Comparison of ENCODE assay signal across 1 cellular context in the genomic region with DNA sequence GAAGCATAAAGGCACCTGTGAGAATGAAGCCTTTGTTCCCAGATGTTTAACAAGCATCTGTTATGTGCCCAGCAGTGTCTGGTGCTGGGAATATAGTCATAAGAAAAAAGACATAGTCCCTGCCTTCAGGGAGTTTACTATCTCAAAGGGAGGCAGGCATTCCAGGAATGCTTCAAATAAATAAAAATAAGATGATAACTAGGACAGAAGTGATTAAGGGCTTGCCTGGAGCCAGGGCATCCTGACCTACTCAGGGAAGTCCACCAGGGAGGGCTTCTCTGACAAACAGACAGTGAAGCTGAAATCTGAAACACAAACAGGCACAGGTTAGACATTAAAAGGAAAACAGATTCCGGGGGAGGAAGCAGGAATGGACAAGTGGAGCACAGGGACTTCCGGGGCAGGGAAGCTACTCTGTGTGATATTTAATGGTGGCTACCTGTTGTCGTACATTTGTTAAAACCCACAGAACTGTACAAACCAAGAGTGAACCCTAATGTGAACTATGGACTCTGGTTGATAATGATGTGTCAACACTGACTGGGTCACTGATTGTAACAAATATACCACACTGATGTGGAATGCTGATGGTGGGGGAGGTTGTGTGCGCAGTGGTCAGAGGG.
TF ChIP-seq lines count a peak whose summit lies in the region.

No MANE protein-coding gene starts in this region.

TF ChIP-seq in HepG2, 621 proteins besides CTCF, POLR2A, EP300 and RAD21 (continued from another document and continues in another):
- TF ChIP-seq, protein P1, sequence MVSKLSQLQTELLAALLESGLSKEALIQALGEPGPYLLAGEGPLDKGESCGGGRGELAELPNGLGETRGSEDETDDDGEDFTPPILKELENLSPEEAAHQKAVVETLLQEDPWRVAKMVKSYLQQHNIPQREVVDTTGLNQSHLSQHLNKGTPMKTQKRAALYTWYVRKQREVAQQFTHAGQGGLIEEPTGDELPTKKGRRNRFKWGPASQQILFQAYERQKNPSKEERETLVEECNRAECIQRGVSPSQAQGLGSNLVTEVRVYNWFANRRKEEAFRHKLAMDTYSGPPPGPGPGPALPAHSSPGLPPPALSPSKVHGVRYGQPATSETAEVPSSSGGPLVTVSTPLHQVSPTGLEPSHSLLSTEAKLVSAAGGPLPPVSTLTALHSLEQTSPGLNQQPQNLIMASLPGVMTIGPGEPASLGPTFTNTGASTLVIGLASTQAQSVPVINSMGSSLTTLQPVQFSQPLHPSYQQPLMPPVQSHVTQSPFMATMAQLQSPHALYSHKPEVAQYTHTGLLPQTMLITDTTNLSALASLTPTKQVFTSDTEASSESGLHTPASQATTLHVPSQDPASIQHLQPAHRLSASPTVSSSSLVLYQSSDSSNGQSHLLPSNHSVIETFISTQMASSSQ (IDR thresholded peaks at IDR 0.05; ENCODE audit: low read depth): peak; percentile 73
- TF ChIP-seq, protein P1 (CRISPR knock-in tag; IDR thresholded peaks at IDR 0.05; ENCODE audit: borderline replicate concordance): peak; percentile 83
- no peak for TF ChIP-seq NRL (CRISPR knock-in tag; IDR thresholded peaks at IDR 0.05; ENCODE audit: borderline replicate concordance)
- TF ChIP-seq STAT5B (CRISPR knock-in tag; IDR thresholded peaks at IDR 0.05): no peak
- no peak for TF ChIP-seq ZNF678 (CRISPR knock-in tag; IDR thresholded peaks at IDR 0.05)
- no peak for TF ChIP-seq NFE2L1 (CRISPR knock-in tag; IDR thresholded peaks at IDR 0.05; ENCODE audit: borderline replicate concordance)
- TF ChIP-seq, protein P2, sequence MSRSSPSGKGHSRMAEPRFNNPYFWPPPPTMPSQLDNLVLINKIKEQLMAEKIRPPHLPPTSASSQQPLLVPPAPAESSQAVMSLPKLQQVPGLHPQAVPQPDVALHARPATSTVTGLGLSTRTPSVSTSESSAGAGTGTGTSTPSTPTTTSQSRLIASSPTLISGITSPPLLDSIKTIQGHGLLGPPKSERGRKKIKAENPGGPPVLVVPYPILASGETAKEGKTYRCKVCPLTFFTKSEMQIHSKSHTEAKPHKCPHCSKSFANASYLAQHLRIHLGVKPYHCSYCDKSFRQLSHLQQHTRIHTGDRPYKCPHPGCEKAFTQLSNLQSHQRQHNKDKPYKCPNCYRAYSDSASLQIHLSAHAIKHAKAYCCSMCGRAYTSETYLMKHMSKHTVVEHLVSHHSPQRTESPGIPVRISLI (CRISPR knock-in tag; IDR thresholded peaks at IDR 0.05; ENCODE audit: borderline replicate concordance): no peak
- no peak for TF ChIP-seq MAFG (CRISPR knock-in tag; IDR thresholded peaks at IDR 0.05)
- TF ChIP-seq ISL2 (CRISPR knock-in tag; IDR thresholded peaks at IDR 0.05): peak; percentile 89
- TF ChIP-seq HDAC6 (IDR thresholded peaks at IDR 0.05; ENCODE audit: low read depth, low read length): no peak
- peak; percentile 46; the same call in 1 of the 2 replicates for TF ChIP-seq KMT2B (CRISPR knock-in tag; IDR thresholded peaks at IDR 0.05)
- TF ChIP-seq, protein P3, sequence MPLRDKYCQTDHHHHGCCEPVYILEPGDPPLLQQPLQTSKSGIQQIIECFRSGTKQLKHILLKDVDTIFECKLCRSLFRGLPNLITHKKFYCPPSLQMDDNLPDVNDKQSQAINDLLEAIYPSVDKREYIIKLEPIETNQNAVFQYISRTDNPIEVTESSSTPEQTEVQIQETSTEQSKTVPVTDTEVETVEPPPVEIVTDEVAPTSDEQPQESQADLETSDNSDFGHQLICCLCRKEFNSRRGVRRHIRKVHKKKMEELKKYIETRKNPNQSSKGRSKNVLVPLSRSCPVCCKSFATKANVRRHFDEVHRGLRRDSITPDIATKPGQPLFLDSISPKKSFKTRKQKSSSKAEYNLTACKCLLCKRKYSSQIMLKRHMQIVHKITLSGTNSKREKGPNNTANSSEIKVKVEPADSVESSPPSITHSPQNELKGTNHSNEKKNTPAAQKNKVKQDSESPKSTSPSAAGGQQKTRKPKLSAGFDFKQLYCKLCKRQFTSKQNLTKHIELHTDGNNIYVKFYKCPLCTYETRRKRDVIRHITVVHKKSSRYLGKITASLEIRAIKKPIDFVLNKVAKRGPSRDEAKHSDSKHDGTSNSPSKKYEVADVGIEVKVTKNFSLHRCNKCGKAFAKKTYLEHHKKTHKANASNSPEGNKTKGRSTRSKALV (CRISPR knock-in tag; IDR thresholded peaks at IDR 0.05): no peak
- TF ChIP-seq NCOA2 (CRISPR knock-in tag; IDR thresholded peaks at IDR 0.05): peak; percentile 93
- no peak for TF ChIP-seq SIN3A (IDR thresholded peaks at IDR 0.05; ENCODE audit: borderline replicate concordance, low read depth, low read length)
- TF ChIP-seq, protein P4, sequence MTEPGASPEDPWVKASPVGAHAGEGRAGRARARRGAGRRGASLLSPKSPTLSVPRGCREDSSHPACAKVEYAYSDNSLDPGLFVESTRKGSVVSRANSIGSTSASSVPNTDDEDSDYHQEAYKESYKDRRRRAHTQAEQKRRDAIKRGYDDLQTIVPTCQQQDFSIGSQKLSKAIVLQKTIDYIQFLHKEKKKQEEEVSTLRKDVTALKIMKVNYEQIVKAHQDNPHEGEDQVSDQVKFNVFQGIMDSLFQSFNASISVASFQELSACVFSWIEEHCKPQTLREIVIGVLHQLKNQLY (CRISPR knock-in tag; IDR thresholded peaks at IDR 0.05): peak; percentile 83
- TF ChIP-seq ZNF337 (CRISPR knock-in tag; IDR thresholded peaks at IDR 0.05; ENCODE audit: borderline replicate concordance, low read depth): no peak
- TF ChIP-seq, protein P5, sequence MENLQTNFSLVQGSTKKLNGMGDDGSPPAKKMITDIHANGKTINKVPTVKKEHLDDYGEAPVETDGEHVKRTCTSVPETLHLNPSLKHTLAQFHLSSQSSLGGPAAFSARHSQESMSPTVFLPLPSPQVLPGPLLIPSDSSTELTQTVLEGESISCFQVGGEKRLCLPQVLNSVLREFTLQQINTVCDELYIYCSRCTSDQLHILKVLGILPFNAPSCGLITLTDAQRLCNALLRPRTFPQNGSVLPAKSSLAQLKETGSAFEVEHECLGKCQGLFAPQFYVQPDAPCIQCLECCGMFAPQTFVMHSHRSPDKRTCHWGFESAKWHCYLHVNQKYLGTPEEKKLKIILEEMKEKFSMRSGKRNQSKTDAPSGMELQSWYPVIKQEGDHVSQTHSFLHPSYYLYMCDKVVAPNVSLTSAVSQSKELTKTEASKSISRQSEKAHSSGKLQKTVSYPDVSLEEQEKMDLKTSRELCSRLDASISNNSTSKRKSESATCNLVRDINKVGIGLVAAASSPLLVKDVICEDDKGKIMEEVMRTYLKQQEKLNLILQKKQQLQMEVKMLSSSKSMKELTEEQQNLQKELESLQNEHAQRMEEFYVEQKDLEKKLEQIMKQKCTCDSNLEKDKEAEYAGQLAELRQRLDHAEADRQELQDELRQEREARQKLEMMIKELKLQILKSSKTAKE (CRISPR knock-in tag; IDR thresholded peaks at IDR 0.05; ENCODE audit: borderline replicate concordance): peak; percentile 75
- peak; percentile 74; the same call in 1 of the 2 replicates for TF ChIP-seq ZSCAN9 (CRISPR knock-in tag; IDR thresholded peaks at IDR 0.05; ENCODE audit: borderline replicate concordance)
- TF ChIP-seq GTF3A (CRISPR knock-in tag; conservative IDR thresholded peaks at IDR 0.05): no peak
- TF ChIP-seq HNRNPL (IDR thresholded peaks at IDR 0.05; ENCODE audit: low read depth, low read length): no peak
- peak; percentile 91 for TF ChIP-seq NCOR1 (IDR thresholded peaks at IDR 0.05; ENCODE audit: borderline replicate concordance, low read length)
- no peak for TF ChIP-seq FIP1L1 (IDR thresholded peaks at IDR 0.05; ENCODE audit: borderline replicate concordance, insufficient read depth, low read depth, low read length)
- TF ChIP-seq, protein P6, sequence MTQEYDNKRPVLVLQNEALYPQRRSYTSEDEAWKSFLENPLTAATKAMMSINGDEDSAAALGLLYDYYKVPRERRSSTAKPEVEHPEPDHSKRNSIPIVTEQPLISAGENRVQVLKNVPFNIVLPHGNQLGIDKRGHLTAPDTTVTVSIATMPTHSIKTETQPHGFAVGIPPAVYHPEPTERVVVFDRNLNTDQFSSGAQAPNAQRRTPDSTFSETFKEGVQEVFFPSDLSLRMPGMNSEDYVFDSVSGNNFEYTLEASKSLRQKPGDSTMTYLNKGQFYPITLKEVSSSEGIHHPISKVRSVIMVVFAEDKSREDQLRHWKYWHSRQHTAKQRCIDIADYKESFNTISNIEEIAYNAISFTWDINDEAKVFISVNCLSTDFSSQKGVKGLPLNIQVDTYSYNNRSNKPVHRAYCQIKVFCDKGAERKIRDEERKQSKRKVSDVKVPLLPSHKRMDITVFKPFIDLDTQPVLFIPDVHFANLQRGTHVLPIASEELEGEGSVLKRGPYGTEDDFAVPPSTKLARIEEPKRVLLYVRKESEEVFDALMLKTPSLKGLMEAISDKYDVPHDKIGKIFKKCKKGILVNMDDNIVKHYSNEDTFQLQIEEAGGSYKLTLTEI (CRISPR knock-in tag; conservative IDR thresholded peaks at IDR 0.05): no peak
- peak; percentile 54 for TF ChIP-seq ZKSCAN8 (CRISPR knock-in tag; IDR thresholded peaks at IDR 0.05; ENCODE audit: borderline replicate concordance)
- TF ChIP-seq, protein P7, sequence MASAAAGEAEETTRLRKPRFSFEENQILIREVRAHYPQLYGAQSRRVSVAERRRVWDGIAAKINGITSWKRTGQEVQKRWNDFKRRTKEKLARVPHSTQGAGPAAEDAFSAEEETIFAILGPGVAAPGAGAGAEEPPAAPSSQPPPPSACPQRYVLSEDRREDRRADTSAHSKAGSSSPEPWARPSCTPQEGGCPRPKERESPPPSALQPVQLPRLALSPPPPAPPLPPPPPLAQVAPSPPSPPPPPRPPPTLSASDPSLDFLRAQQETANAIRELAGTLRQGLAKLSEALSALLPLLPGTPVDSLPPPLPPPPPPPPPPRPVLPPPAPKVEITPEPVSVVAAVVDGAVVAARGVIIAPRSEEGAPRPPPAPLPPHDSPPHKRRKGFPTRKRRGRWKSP (CRISPR knock-in tag; IDR thresholded peaks at IDR 0.05): 0 out of 2 replicates have a peak, but pooled peaks have one; percentile 21
- TF ChIP-seq STAG1 (CRISPR knock-in tag; IDR thresholded peaks at IDR 0.05): no peak; the same call in 1 of the 2 replicates
- TF ChIP-seq MAFF (IDR thresholded peaks at IDR 0.05; ENCODE audit: low read depth, low read length): 0 out of 2 replicates have a peak, but pooled peaks have one; percentile 41
- TF ChIP-seq SOX5 (CRISPR knock-in tag; IDR thresholded peaks at IDR 0.05; ENCODE audit: borderline replicate concordance): peak; percentile 81
- TF ChIP-seq ZNF367 (CRISPR knock-in tag; IDR thresholded peaks at IDR 0.05; ENCODE audit: borderline replicate concordance): no peak
- TF ChIP-seq MBNL3 (CRISPR knock-in tag; conservative IDR thresholded peaks at IDR 0.05): no peak
- TF ChIP-seq ERF (CRISPR knock-in tag; IDR thresholded peaks at IDR 0.05): peak; percentile 70
- TF ChIP-seq FOXP1 (IDR thresholded peaks at IDR 0.05): peak; percentile 80
- 0 out of 2 replicates have a peak, but pooled peaks have one; percentile 90 for TF ChIP-seq FOXP1 (CRISPR knock-in tag; IDR thresholded peaks at IDR 0.05)
- TF ChIP-seq ZNF12 (CRISPR knock-in tag; IDR thresholded peaks at IDR 0.05): peak; percentile 51; the same call in 1 of the 2 replicates
- peak; percentile 77 for TF ChIP-seq THAP11 (CRISPR knock-in tag; IDR thresholded peaks at IDR 0.05)
- TF ChIP-seq GATA4 (IDR thresholded peaks at IDR 0.05; ENCODE audit: borderline replicate concordance, low read depth): peak; percentile 81
- TF ChIP-seq RBM39 (IDR thresholded peaks at IDR 0.05; ENCODE audit: low read depth, low read length, poor library complexity, severe bottlenecking): no peak
- no peak for TF ChIP-seq ZNF138 (CRISPR knock-in tag; IDR thresholded peaks at IDR 0.05; ENCODE audit: low read depth)
- no peak for TF ChIP-seq ZNF749 (CRISPR knock-in tag; IDR thresholded peaks at IDR 0.05; ENCODE audit: borderline replicate concordance)
- TF ChIP-seq, protein P8, sequence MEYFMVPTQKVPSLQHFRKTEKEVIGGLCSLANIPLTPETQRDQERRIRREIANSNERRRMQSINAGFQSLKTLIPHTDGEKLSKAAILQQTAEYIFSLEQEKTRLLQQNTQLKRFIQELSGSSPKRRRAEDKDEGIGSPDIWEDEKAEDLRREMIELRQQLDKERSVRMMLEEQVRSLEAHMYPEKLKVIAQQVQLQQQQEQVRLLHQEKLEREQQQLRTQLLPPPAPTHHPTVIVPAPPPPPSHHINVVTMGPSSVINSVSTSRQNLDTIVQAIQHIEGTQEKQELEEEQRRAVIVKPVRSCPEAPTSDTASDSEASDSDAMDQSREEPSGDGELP (IDR thresholded peaks at IDR 0.05; ENCODE audit: borderline replicate concordance, low read depth): peak; percentile 65; the same call in 1 of the 2 replicates
- TF ChIP-seq, protein P9, sequence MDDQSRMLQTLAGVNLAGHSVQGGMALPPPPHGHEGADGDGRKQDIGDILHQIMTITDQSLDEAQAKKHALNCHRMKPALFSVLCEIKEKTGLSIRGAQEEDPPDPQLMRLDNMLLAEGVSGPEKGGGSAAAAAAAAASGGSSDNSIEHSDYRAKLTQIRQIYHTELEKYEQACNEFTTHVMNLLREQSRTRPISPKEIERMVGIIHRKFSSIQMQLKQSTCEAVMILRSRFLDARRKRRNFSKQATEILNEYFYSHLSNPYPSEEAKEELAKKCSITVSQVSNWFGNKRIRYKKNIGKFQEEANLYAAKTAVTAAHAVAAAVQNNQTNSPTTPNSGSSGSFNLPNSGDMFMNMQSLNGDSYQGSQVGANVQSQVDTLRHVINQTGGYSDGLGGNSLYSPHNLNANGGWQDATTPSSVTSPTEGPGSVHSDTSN (CRISPR knock-in tag; IDR thresholded peaks at IDR 0.05; ENCODE audit: borderline replicate concordance): no peak
- 0 out of 2 replicates have a peak, but pooled peaks have one; percentile 60 for TF ChIP-seq TOE1 (CRISPR knock-in tag; IDR thresholded peaks at IDR 0.05)
- peak; percentile 74; the same call in 1 of the 2 replicates for TF ChIP-seq MEIS2 (CRISPR knock-in tag; IDR thresholded peaks at IDR 0.05)
- no peak for TF ChIP-seq ZNF484 (CRISPR knock-in tag; IDR thresholded peaks at IDR 0.05; ENCODE audit: borderline replicate concordance, low read depth)
- TF ChIP-seq ZNF569 (CRISPR knock-in tag; IDR thresholded peaks at IDR 0.05; ENCODE audit: borderline replicate concordance): no peak
- TF ChIP-seq TP53 (CRISPR knock-in tag; conservative IDR thresholded peaks at IDR 0.05): no peak
- no peak for TF ChIP-seq JDP2 (CRISPR knock-in tag; IDR thresholded peaks at IDR 0.05; ENCODE audit: borderline replicate concordance)
- TF ChIP-seq MXI1 (IDR thresholded peaks at IDR 0.05; ENCODE audit: borderline replicate concordance, low read depth, low read length): peak; percentile 44; the same call in 1 of the 3 replicates
- 0 out of 2 replicates have a peak, but pooled peaks have one; percentile 49 for TF ChIP-seq ZNF430 (CRISPR knock-in tag; IDR thresholded peaks at IDR 0.05)
- TF ChIP-seq SALL1 (CRISPR knock-in tag; IDR thresholded peaks at IDR 0.05): peak; percentile 84
